ENCODE assay signal across 19 cellular contexts in the genomic region with DNA sequence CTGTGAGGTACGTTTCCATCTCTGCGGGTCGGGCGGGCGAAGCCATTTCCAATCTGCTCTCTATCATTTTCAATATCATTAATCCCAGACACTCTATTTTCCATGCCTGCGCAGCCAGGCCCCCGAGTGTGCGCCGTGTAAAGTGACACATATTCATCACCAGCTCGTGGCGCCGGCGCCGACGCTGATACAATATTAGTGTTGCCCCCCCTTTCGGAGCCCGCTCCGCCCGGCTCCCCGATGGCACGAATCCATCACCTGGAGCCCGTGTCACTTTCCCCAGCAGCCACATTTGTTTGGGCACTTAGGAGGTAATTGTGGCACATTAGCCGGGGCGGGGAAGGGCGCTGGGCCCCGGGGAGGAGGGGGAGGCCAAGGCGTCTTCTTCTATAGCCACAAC. TPM values are rescaled to one million over a fixed set of nuclear protein-coding genes. Genes with fewer than 3 reads are reported as not detected.
DNase-seq lines count a peak whose midpoint lies in the region; ATAC-seq and TF ChIP-seq lines count a peak whose summit lies in the region.
"Had no signal": no experiment of that assay in that cellular context is flagged by ENCODE, and none has a peak within 500 bp of the region (broad histone marks: within the 10 kb centered on the region; RNA-seq: fewer than 3 reads in every experiment).

No MANE protein-coding gene starts in this region.

- H3K4me1 ChIP-seq in mucosa of descending colon (ENCODE audit: low read depth), result no peaks in the 10 kb centered on the region
- H3K4me1 ChIP-seq: A549, HAP-1, SJCRH30 had no signal

- no peak overlapping the region for H3K4me3 ChIP-seq in mucosa of descending colon
- H3K4me3 ChIP-seq: A549, GM23338, HAP-1, SJCRH30 had no signal

- intact Hi-C loops in mucosa of descending colon (cut with DNase I, micrococcal nuclease), result no loop called here

- no peaks in the 10 kb centered on the region for H3K36me3 ChIP-seq in mucosa of descending colon (ENCODE audit: low read depth)
- H3K36me3 ChIP-seq: HAP-1, SJCRH30 had no signal

- DNase-seq in DMS153 treated with DMSO at 0.1 percent for 48 hours (lab: John Stamatoyannopoulos, UW; ENCODE audit: unreplicated experiment) (peak; percentile 37), NCI-H1417 treated with DMSO at 0.1 percent for 48 hours (lab: John Stamatoyannopoulos, UW) (peak; percentile 41), NCI-H2107 treated with DMSO at 0.1 percent for 48 hours (lab: John Stamatoyannopoulos, UW; ENCODE audit: unreplicated experiment) (peak; percentile 72), NCI-H748 treated with DMSO at 0.1 percent for 48 hours (lab: John Stamatoyannopoulos, UW) (peak; percentile 5), mucosa of descending colon (no peak), middle frontal gyrus (ENCODE audit: extremely low spot score, low spot score) (no peak), GM20000 (ENCODE audit: low spot score) (no peak)
- DNase-seq: DMS79 treated with DMSO at 0.1 percent for 48 hours; IMR-90; NCI-H1092 treated with DMSO at 0.1 percent for 48 hours; NCI-H2029; NCI-H524 treated with DMSO at 0.1 percent for 48 hours; NK-92 treated with Interleukin-12 subunit alpha and Interleukin-12 subunit beta, amount 100 ng/mL, for 24 hours; SJCRH30; T-cell had no signal

- no peaks in the 10 kb centered on the region for H3K9me3 ChIP-seq in mucosa of descending colon
- H3K9me3 ChIP-seq: A549, HAP-1, SJCRH30 had no signal

- ATAC-seq in mucosa of descending colon, result no peak
- ATAC-seq: A549, T-cell had no signal

- no peak for TF ChIP-seq CTCF in mucosa of descending colon (IDR thresholded peaks at IDR 0.05)
- no peak for TF ChIP-seq CTCF in GM20000 (IDR thresholded peaks at IDR 0.05; ENCODE audit: extremely low read depth, missing control alignments)

RNA-seq across cellular contexts. Expression of a gene that starts 33.7 kb away (rescaled TPM):
- total RNA-seq in mucosa of descending colon, result not detected
- total RNA-seq: B cell, GM23338, IMR-90, SJCRH30, T-cell had no signal

Comparison
In these comparisons a context has a peak if more than half of its experiments do, and no peak if none do; other contexts are left out.
1. DNase-seq: peak in DMS153 treated with DMSO at 0.1 percent for 48 hours (single experiment), NCI-H1417 treated with DMSO at 0.1 percent for 48 hours (single experiment), NCI-H2107 treated with DMSO at 0.1 percent for 48 hours (single experiment) and NCI-H748 treated with DMSO at 0.1 percent for 48 hours (single experiment); none in mucosa of descending colon (0 of 3), middle frontal gyrus (single experiment) and GM20000 (single experiment).